ENCODE assay signal across 1 cellular context in the genomic region with DNA sequence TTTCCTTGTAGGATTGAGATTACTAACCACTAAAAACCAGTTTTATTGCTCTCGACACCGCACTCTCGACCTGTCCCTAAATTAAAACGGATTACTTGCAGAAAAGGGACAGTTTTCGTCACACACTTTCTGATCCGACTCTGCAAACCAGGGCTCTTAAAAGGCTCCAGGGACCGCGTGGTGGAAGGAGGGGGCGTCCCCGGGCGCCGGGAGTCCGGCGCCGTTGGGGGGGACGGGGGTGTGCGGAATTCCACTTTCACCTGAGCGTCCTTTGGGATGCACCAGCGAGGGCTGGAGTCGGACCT.
TF ChIP-seq lines count a peak whose summit lies in the region.

No MANE protein-coding gene starts in this region.

TF ChIP-seq in K562, 482 proteins besides CTCF, POLR2A, EP300 and RAD21:
- TF ChIP-seq, protein P1, sequence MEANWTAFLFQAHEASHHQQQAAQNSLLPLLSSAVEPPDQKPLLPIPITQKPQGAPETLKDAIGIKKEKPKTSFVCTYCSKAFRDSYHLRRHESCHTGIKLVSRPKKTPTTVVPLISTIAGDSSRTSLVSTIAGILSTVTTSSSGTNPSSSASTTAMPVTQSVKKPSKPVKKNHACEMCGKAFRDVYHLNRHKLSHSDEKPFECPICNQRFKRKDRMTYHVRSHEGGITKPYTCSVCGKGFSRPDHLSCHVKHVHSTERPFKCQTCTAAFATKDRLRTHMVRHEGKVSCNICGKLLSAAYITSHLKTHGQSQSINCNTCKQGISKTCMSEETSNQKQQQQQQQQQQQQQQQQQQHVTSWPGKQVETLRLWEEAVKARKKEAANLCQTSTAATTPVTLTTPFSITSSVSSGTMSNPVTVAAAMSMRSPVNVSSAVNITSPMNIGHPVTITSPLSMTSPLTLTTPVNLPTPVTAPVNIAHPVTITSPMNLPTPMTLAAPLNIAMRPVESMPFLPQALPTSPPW (CRISPR knock-in tag; IDR thresholded peaks at IDR 0.05) = 0 out of 2 replicates have a peak, but pooled peaks have one; percentile 3
- TF ChIP-seq ELF4 (CRISPR knock-in tag; IDR thresholded peaks at IDR 0.05) = no peak
- TF ChIP-seq MXI1 (IDR thresholded peaks at IDR 0.05; ENCODE audit: low read depth, low read length) = peak; percentile 29; the same call in 1 of the 2 replicates
- TF ChIP-seq NR2C1 (IDR thresholded peaks at IDR 0.05) = no peak
- no peak for TF ChIP-seq NR2C1 (tag; IDR thresholded peaks at IDR 0.05)
- TF ChIP-seq HLTF (IDR thresholded peaks at IDR 0.05) = no peak
- TF ChIP-seq POLR2H (tag; IDR thresholded peaks at IDR 0.05; ENCODE audit: low read depth) = no peak
- TF ChIP-seq PHF20 (IDR thresholded peaks at IDR 0.05; ENCODE audit: partially characterized antibody) = no peak
- no peak for TF ChIP-seq FOXM1 (IDR thresholded peaks at IDR 0.05; ENCODE audit: low read depth)
- TF ChIP-seq FOXM1 (CRISPR knock-in tag; IDR thresholded peaks at IDR 0.05; ENCODE audit: low read depth) = 0 out of 2 replicates have a peak, but pooled peaks have one; percentile 45
- no peak for TF ChIP-seq ZNF23 (CRISPR knock-in tag; IDR thresholded peaks at IDR 0.05)
- no peak for TF ChIP-seq STAG1 (CRISPR knock-in tag; IDR thresholded peaks at IDR 0.05; ENCODE audit: borderline replicate concordance)
- peak; percentile 11; the same call in 1 of the 2 replicates for TF ChIP-seq ZNF583 (CRISPR knock-in tag; IDR thresholded peaks at IDR 0.05)
- TF ChIP-seq, protein P2, sequence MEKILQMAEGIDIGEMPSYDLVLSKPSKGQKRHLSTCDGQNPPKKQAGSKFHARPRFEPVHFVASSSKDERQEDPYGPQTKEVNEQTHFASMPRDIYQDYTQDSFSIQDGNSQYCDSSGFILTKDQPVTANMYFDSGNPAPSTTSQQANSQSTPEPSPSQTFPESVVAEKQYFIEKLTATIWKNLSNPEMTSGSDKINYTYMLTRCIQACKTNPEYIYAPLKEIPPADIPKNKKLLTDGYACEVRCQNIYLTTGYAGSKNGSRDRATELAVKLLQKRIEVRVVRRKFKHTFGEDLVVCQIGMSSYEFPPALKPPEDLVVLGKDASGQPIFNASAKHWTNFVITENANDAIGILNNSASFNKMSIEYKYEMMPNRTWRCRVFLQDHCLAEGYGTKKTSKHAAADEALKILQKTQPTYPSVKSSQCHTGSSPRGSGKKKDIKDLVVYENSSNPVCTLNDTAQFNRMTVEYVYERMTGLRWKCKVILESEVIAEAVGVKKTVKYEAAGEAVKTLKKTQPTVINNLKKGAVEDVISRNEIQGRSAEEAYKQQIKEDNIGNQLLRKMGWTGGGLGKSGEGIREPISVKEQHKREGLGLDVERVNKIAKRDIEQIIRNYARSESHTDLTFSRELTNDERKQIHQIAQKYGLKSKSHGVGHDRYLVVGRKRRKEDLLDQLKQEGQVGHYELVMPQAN (IDR thresholded peaks at IDR 0.05; ENCODE audit: borderline replicate concordance) = peak; percentile 20; the same call in 1 of the 2 replicates
- peak; percentile 53 for TF ChIP-seq EP400 (IDR thresholded peaks at IDR 0.05)
- TF ChIP-seq TEAD4 (IDR thresholded peaks at IDR 0.05; ENCODE audit: low read length) = 0 out of 2 replicates have a peak, but pooled peaks have one; percentile 1
- no peak for TF ChIP-seq TEAD4 (CRISPR knock-in tag; IDR thresholded peaks at IDR 0.05; ENCODE audit: borderline replicate concordance)
- peak in 1 of 2 experiments; percentile 42; a peak in 1 of 4 replicates for TF ChIP-seq SIN3A (IDR thresholded peaks at IDR 0.05; ENCODE audit: borderline replicate concordance in 2 of 2, control insufficient read depth in 1 of 2, low read depth in 2 of 2, low read length in 2 of 2)
- TF ChIP-seq, protein P3, sequence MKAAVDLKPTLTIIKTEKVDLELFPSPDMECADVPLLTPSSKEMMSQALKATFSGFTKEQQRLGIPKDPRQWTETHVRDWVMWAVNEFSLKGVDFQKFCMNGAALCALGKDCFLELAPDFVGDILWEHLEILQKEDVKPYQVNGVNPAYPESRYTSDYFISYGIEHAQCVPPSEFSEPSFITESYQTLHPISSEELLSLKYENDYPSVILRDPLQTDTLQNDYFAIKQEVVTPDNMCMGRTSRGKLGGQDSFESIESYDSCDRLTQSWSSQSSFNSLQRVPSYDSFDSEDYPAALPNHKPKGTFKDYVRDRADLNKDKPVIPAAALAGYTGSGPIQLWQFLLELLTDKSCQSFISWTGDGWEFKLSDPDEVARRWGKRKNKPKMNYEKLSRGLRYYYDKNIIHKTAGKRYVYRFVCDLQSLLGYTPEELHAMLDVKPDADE (conservative IDR thresholded peaks at IDR 0.05; ENCODE audit: control insufficient read depth, low read depth, low read length) = 0 out of 2 replicates have a peak, but pooled peaks have one; percentile 20
- TF ChIP-seq ETV1 (tag; conservative IDR thresholded peaks at IDR 0.05; ENCODE audit: low read depth) = 0 out of 2 replicates have a peak, but pooled peaks have one; percentile 3
- TF ChIP-seq, protein P4, sequence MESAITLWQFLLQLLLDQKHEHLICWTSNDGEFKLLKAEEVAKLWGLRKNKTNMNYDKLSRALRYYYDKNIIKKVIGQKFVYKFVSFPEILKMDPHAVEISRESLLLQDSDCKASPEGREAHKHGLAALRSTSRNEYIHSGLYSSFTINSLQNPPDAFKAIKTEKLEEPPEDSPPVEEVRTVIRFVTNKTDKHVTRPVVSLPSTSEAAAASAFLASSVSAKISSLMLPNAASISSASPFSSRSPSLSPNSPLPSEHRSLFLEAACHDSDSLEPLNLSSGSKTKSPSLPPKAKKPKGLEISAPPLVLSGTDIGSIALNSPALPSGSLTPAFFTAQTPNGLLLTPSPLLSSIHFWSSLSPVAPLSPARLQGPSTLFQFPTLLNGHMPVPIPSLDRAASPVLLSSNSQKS (CRISPR knock-in tag; IDR thresholded peaks at IDR 0.05) = no peak
- TF ChIP-seq, protein P5, sequence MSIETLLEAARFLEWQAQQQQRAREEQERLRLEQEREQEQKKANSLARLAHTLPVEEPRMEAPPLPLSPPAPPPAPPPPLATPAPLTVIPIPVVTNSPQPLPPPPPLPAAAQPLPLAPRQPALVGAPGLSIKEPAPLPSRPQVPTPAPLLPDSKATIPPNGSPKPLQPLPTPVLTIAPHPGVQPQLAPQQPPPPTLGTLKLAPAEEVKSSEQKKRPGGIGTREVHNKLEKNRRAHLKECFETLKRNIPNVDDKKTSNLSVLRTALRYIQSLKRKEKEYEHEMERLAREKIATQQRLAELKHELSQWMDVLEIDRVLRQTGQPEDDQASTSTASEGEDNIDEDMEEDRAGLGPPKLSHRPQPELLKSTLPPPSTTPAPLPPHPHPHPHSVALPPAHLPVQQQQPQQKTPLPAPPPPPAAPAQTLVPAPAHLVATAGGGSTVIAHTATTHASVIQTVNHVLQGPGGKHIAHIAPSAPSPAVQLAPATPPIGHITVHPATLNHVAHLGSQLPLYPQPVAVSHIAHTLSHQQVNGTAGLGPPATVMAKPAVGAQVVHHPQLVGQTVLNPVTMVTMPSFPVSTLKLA (conservative IDR thresholded peaks at IDR 0.05) = peak in 1 of 2 experiments; percentile 45; a peak in 1 of 4 replicates
- TF ChIP-seq, protein P6, sequence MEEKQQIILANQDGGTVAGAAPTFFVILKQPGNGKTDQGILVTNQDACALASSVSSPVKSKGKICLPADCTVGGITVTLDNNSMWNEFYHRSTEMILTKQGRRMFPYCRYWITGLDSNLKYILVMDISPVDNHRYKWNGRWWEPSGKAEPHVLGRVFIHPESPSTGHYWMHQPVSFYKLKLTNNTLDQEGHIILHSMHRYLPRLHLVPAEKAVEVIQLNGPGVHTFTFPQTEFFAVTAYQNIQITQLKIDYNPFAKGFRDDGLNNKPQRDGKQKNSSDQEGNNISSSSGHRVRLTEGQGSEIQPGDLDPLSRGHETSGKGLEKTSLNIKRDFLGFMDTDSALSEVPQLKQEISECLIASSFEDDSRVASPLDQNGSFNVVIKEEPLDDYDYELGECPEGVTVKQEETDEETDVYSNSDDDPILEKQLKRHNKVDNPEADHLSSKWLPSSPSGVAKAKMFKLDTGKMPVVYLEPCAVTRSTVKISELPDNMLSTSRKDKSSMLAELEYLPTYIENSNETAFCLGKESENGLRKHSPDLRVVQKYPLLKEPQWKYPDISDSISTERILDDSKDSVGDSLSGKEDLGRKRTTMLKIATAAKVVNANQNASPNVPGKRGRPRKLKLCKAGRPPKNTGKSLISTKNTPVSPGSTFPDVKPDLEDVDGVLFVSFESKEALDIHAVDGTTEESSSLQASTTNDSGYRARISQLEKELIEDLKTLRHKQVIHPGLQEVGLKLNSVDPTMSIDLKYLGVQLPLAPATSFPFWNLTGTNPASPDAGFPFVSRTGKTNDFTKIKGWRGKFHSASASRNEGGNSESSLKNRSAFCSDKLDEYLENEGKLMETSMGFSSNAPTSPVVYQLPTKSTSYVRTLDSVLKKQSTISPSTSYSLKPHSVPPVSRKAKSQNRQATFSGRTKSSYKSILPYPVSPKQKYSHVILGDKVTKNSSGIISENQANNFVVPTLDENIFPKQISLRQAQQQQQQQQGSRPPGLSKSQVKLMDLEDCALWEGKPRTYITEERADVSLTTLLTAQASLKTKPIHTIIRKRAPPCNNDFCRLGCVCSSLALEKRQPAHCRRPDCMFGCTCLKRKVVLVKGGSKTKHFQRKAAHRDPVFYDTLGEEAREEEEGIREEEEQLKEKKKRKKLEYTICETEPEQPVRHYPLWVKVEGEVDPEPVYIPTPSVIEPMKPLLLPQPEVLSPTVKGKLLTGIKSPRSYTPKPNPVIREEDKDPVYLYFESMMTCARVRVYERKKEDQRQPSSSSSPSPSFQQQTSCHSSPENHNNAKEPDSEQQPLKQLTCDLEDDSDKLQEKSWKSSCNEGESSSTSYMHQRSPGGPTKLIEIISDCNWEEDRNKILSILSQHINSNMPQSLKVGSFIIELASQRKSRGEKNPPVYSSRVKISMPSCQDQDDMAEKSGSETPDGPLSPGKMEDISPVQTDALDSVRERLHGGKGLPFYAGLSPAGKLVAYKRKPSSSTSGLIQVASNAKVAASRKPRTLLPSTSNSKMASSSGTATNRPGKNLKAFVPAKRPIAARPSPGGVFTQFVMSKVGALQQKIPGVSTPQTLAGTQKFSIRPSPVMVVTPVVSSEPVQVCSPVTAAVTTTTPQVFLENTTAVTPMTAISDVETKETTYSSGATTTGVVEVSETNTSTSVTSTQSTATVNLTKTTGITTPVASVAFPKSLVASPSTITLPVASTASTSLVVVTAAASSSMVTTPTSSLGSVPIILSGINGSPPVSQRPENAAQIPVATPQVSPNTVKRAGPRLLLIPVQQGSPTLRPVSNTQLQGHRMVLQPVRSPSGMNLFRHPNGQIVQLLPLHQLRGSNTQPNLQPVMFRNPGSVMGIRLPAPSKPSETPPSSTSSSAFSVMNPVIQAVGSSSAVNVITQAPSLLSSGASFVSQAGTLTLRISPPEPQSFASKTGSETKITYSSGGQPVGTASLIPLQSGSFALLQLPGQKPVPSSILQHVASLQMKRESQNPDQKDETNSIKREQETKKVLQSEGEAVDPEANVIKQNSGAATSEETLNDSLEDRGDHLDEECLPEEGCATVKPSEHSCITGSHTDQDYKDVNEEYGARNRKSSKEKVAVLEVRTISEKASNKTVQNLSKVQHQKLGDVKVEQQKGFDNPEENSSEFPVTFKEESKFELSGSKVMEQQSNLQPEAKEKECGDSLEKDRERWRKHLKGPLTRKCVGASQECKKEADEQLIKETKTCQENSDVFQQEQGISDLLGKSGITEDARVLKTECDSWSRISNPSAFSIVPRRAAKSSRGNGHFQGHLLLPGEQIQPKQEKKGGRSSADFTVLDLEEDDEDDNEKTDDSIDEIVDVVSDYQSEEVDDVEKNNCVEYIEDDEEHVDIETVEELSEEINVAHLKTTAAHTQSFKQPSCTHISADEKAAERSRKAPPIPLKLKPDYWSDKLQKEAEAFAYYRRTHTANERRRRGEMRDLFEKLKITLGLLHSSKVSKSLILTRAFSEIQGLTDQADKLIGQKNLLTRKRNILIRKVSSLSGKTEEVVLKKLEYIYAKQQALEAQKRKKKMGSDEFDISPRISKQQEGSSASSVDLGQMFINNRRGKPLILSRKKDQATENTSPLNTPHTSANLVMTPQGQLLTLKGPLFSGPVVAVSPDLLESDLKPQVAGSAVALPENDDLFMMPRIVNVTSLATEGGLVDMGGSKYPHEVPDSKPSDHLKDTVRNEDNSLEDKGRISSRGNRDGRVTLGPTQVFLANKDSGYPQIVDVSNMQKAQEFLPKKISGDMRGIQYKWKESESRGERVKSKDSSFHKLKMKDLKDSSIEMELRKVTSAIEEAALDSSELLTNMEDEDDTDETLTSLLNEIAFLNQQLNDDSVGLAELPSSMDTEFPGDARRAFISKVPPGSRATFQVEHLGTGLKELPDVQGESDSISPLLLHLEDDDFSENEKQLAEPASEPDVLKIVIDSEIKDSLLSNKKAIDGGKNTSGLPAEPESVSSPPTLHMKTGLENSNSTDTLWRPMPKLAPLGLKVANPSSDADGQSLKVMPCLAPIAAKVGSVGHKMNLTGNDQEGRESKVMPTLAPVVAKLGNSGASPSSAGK (IDR thresholded peaks at IDR 0.05) = peak; percentile 61; the same call in 1 of the 2 replicates
- no peak for TF ChIP-seq TBP (optimal IDR thresholded peaks at IDR 0.05; ENCODE audit: low read depth, low read length)
- peak; percentile 44 for TF ChIP-seq CHD4 (IDR thresholded peaks at IDR 0.05; ENCODE audit: insufficient read depth, insufficient replicate concordance, low read depth, low read length, poor library complexity, severe bottlenecking)
- no peak for TF ChIP-seq CREB1 (IDR thresholded peaks at IDR 0.05)
- 0 out of 2 replicates have a peak, but pooled peaks have one; percentile 3 for TF ChIP-seq CREB1 (CRISPR knock-in tag; IDR thresholded peaks at IDR 0.05)
- 0 out of 4 replicates have a peak, but pooled peaks of 1 of the 2 experiments have one; percentile 25 for TF ChIP-seq ARNT (IDR thresholded peaks at IDR 0.05)
